In genomic region chr3:18988619-18989229, GRCh38 we compare ENCODE assay signal across 8 cellular contexts.
DNase-seq lines count a peak whose midpoint lies in the region; ATAC-seq and TF ChIP-seq lines count a peak whose summit lies in the region.

No MANE protein-coding gene starts in this region.

- no peaks in the 10 kb centered on the region for H3K36me3 ChIP-seq in breast epithelium

- no peak overlapping the region for H3K4me3 ChIP-seq in breast epithelium

- POLR2A ChIA-PET in HEK293T (lab: Yijun Ruan, JAX) = no interaction called here

- TF ChIP-seq POLR2A in breast epithelium (IDR thresholded peaks at IDR 0.05) = no peak

- DNase-seq in COLO829 (ENCODE audit: low spot score) (peak; percentile 43), HEK293T (ENCODE audit: extremely low spot score) (peak; percentile 27), NCI-H748 (lab: John Stamatoyannopoulos, UW; ENCODE audit: unreplicated experiment) (peak; percentile 73), breast epithelium (ENCODE audit: low spot score in 2 of 2) (no peak), middle frontal gyrus (ENCODE audit: extremely low spot score, low spot score) (peak; percentile 24), GF-D8 (lab: John Stamatoyannopoulos, UW) (no peak)
- DNase-seq in stimulated activated CD4-positive, alpha-beta T cell treated with anti-CD3 and anti-CD28 coated beads, Interleukin-2, amount 100 ng/mL, for 24 hours = no peak

- H3K27ac ChIP-seq in breast epithelium = no peak overlapping the region

- H3K27me3 ChIP-seq in breast epithelium = no peaks in the 10 kb centered on the region

- CTCF ChIA-PET in HEK293T (lab: Yijun Ruan, JAX) = interaction anchor here (0.7 to 1.4 kb wide), 5 partner anchors 13 to 1095 kb away, joined by 3 to 5 read pairs (median 3); no protein-coding TSS in a partner anchor

- TF ChIP-seq CTCF in breast epithelium (IDR thresholded peaks at IDR 0.05) = peak in 2 of 3 donors; percentile 37 to 52

- ATAC-seq in GM21619 (IDR thresholded peaks at IDR 0.05; ENCODE audit: unreplicated experiment) = no peak

- no peaks in the 10 kb centered on the region for H3K4me1 ChIP-seq in breast epithelium

- intact Hi-C loops in breast epithelium (cut with DNase I; ENCODE audit: low total_unique reads) = no loop called here

- no peaks in the 10 kb centered on the region for H3K9me3 ChIP-seq in breast epithelium

TF ChIP-seq in HEK293T, 16 proteins besides CTCF, POLR2A, EP300 and RAD21:
- no peak for TF ChIP-seq FOXK2 (IDR thresholded peaks at IDR 0.05)
- TF ChIP-seq HDGF (IDR thresholded peaks at IDR 0.05; ENCODE audit: borderline replicate concordance) = no peak
- TF ChIP-seq L3MBTL2 (conservative IDR thresholded peaks at IDR 0.05) = no peak
- no peak for TF ChIP-seq PKNOX1 (IDR thresholded peaks at IDR 0.05)

Comparison
In these comparisons a context has a peak if more than half of its experiments do, and no peak if none do; other contexts are left out.
1. DNase-seq: peak in COLO829 (single experiment), HEK293T (single experiment), NCI-H748 (single experiment) and middle frontal gyrus (single experiment); none in breast epithelium (0 of 2), stimulated activated CD4-positive, alpha-beta T cell treated with anti-CD3 and anti-CD28 coated beads, Interleukin-2, amount 100 ng/mL, for 24 hours (0 of 2) and GF-D8 (single experiment).